In the genomic region with DNA sequence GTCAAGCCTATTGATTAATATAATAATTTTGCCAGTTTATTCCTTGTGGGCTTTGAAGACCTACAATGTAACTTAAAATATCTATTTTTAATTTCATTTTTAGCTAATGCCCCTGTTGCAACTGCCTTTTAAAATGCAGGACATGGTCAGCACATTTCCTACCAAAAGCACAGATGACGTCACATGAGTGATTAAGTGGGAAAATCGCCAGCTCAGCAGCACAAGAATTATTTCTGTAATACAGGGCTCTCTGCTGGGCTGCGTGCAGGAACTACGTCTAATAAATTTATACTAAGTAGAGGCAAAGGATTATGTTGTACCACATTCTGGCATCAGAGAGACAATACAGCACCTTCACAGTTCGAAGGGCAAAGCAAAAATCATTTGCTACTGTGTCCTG, we compare ENCODE assay signal across 10 cellular contexts. TPM values are rescaled to one million over a fixed set of nuclear protein-coding genes. Genes with fewer than 3 reads are reported as not detected.
DNase-seq lines count a peak whose midpoint lies in the region; ATAC-seq, FAIRE-seq and TF ChIP-seq lines count a peak whose summit lies in the region.
"Had no signal": no experiment of that assay in that cellular context is flagged by ENCODE, and none has a peak within 500 bp of the region (broad histone marks: within the 10 kb centered on the region; RNA-seq: fewer than 3 reads in every experiment).

No MANE protein-coding gene starts in this region.

- no peaks in the 10 kb centered on the region for H3K9me3 Mint-ChIP-seq in dendritic cell treated with granulocyte-macrophage colony-stimulating factor and Interleukin-4, amounts not matched to agents 40 ng/mL and 50 ng/mL, for 4 days
- no peaks in the 10 kb centered on the region for H3K9me3 Mint-ChIP-seq in T-helper 2 cell treated with Interferon-gamma antibody and Interleukin-4, amounts not matched to agents 5 μg/mL and 100 μg/mL, for 36 hours
- H3K9me3 Mint-ChIP-seq: activated naive CD8-positive, alpha-beta T cell treated with anti-CD3 and anti-CD28 coated beads for 36 hours had no signal

- peak overlapping the region; percentile 65 for H3K27ac Mint-ChIP-seq in dendritic cell treated with granulocyte-macrophage colony-stimulating factor and Interleukin-4, amounts not matched to agents 40 ng/mL and 50 ng/mL, for 4 days
- H3K27ac Mint-ChIP-seq in T-helper 2 cell treated with Interferon-gamma antibody and Interleukin-4, amounts not matched to agents 5 μg/mL and 100 μg/mL, for 36 hours: no peak overlapping the region
- H3K27ac Mint-ChIP-seq: activated naive CD8-positive, alpha-beta T cell treated with anti-CD3 and anti-CD28 coated beads for 36 hours had no signal

- 95% methylated on average over 5 of the region's 5 CpGs for WGBS in HepG2 (ENCODE audit: low lambda C conversion rate)

- no TSS peak for BruUV-seq in HepG2 (replicated peaks; lab: Mats Ljungman, UMichigan)

- FAIRE-seq in HepG2 (lab: Jason Lieb, UNC): no peak

- POLR2A ChIA-PET in HepG2 (lab: Yijun Ruan, JAX): no interaction called here

- TF ChIP-seq RAD21 in HepG2 (CRISPR knock-in tag; IDR thresholded peaks at IDR 0.05): no peak

- TF ChIP-seq CTCF in Loucy (conservative IDR thresholded peaks at IDR 0.05; ENCODE audit: low read length): no peak
- TF ChIP-seq CTCF in HepG2 (CRISPR knock-in tag; IDR thresholded peaks at IDR 0.05): no peak

- no peak for TF ChIP-seq POLR2A in HepG2 (IDR thresholded peaks at IDR 0.05; ENCODE audit: insufficient read depth in 1 of 2, low read depth in 2 of 2, low read length in 2 of 2)

- H4K20me1 ChIP-seq in Loucy (ENCODE audit: insufficient read depth, low read length, poor library complexity, severe bottlenecking) (peaks cover 38% of the 10 kb centered on the region), HepG2 (ENCODE audit: insufficient read depth, low read length) (no peaks in the 10 kb centered on the region)

- H3K27me3 ChIP-seq in Loucy (ENCODE audit: insufficient read depth, low read length, poor library complexity, severe bottlenecking): no peaks in the 10 kb centered on the region
- no peaks in the 10 kb centered on the region for H3K27me3 ChIP-seq in HepG2 (ENCODE audit: control insufficient read depth in 1 of 2, insufficient read depth in 2 of 2, low read length in 2 of 2)

- TF ChIP-seq EP300 in HepG2 (IDR thresholded peaks at IDR 0.05; ENCODE audit: low read depth in 2 of 2, low read length in 2 of 2) (no peak), HepG2 (CRISPR knock-in tag; IDR thresholded peaks at IDR 0.05; ENCODE audit: borderline replicate concordance) (no peak)

- H3K79me2 ChIP-seq in Loucy (ENCODE audit: insufficient read depth, low read length) (peaks cover 97% of the 10 kb centered on the region), HepG2 (ENCODE audit: insufficient read depth, low read length) (peaks cover 55% of the 10 kb centered on the region)

- H2AFZ ChIP-seq in Loucy (ENCODE audit: low read length): no peak overlapping the region
- no peak overlapping the region for H2AFZ ChIP-seq in HepG2 (ENCODE audit: low read length)
- H2AFZ ChIP-seq: PC-9 had no signal

- H3K4me1 Mint-ChIP-seq in dendritic cell treated with granulocyte-macrophage colony-stimulating factor and Interleukin-4, amounts not matched to agents 40 ng/mL and 50 ng/mL, for 4 days (ENCODE audit: low read depth): peaks cover 14% of the 10 kb centered on the region
- peaks cover 33% of the 10 kb centered on the region for H3K4me1 Mint-ChIP-seq in T-helper 2 cell treated with Interferon-gamma antibody and Interleukin-4, amounts not matched to agents 5 μg/mL and 100 μg/mL, for 36 hours (ENCODE audit: low read depth)

- no peaks in the 10 kb centered on the region for H3K27me3 Mint-ChIP-seq in dendritic cell treated with granulocyte-macrophage colony-stimulating factor and Interleukin-4, amounts not matched to agents 40 ng/mL and 50 ng/mL, for 4 days
- no peaks in the 10 kb centered on the region for H3K27me3 Mint-ChIP-seq in T-helper 2 cell treated with Interferon-gamma antibody and Interleukin-4, amounts not matched to agents 5 μg/mL and 100 μg/mL, for 36 hours (ENCODE audit: low read depth)
- H3K27me3 Mint-ChIP-seq: activated naive CD8-positive, alpha-beta T cell treated with anti-CD3 and anti-CD28 coated beads for 36 hours had no signal

- H3K4me1 ChIP-seq in Loucy (ENCODE audit: insufficient read depth, low read length, poor library complexity, severe bottlenecking) (peaks cover 57% of the 10 kb centered on the region), HepG2 (ENCODE audit: insufficient read depth, low read length) (peaks cover 41% of the 10 kb centered on the region)

- peak overlapping the region; percentile 37 for H3K9ac ChIP-seq in Loucy (ENCODE audit: low read depth, low read length, poor library complexity, severe bottlenecking)
- H3K9ac ChIP-seq in HepG2 (ENCODE audit: insufficient read depth, low read depth, low read length): no peak overlapping the region

- H3K9me3 ChIP-seq in Loucy (ENCODE audit: insufficient read depth, low read depth, low read length): no peaks in the 10 kb centered on the region
- no peaks in the 10 kb centered on the region for H3K9me3 ChIP-seq in HepG2 (ENCODE audit: low read length)

- H3K9me2 ChIP-seq in Loucy (replicated peaks; ENCODE audit: low read depth, low read length): no peaks in the 10 kb centered on the region

- H3K27ac ChIP-seq in HepG2 (ENCODE audit: extremely low read length, insufficient read depth, low read length): peak overlapping the region; percentile 21
- H3K27ac ChIP-seq: PC-9 had no signal

- peak overlapping the region; percentile 27 for H3K4me3 ChIP-seq in Loucy (ENCODE audit: low read length, poor library complexity, severe bottlenecking)
- H3K4me3 ChIP-seq in HepG2 (replicated peaks in 1 of 3; ENCODE audit: insufficient read depth in 1 of 3, low read depth in 2 of 3, low read length in 3 of 3): no peak overlapping the region
- H3K4me3 ChIP-seq: PC-9 had no signal

- intact Hi-C loops in dendritic cell treated with granulocyte-macrophage colony-stimulating factor and Interleukin-4, amounts not matched to agents 40 ng/mL and 50 ng/mL, for 4 days (cut with micrococcal nuclease): no loop called here
- intact Hi-C loops in HepG2 (cut with micrococcal nuclease; ENCODE audit: unreplicated experiment): no loop called here

- H3K4me2 ChIP-seq in Loucy (ENCODE audit: low read depth, low read length, poor library complexity, severe bottlenecking) (peak overlapping the region; percentile 81), HepG2 (ENCODE audit: low read depth, low read length) (no peak overlapping the region)
- H3K4me2 ChIP-seq: PC-9 had no signal

- in situ Hi-C loops in HepG2 (cut with HindIII; ENCODE audit: extremely low pct_ligation_motif_present, low pct_unique_long_range_greater_than_20kb): no loop called here

- CTCF ChIA-PET in HepG2 (lab: Yijun Ruan, JAX; ENCODE audit: low intra/inter-chr PET ratio, low total read pairs): no interaction called here

- H3K36me3 ChIP-seq in Loucy (ENCODE audit: insufficient read depth, low read length) (peaks cover 36% of the 10 kb centered on the region), HepG2 (replicated peaks in 1 of 2; ENCODE audit: control insufficient read depth in 1 of 2, insufficient read depth in 2 of 2, low read length in 2 of 2) (peaks cover 7 to 19% of the 10 kb centered on the region in 2 experiments; a peak in 4 of 5 replicates)

- ATAC-seq in HepG2 (no peak; the same call in 2 of the 3 replicates), GM21529 (IDR thresholded peaks at IDR 0.05; ENCODE audit: unreplicated experiment) (no peak)

- DNase-seq in HepG2 (ENCODE audit: low spot score) (no peak), stromal cell of bone marrow (ENCODE audit: low read depth) (peak; percentile 87), NCI-H1417 (lab: John Stamatoyannopoulos, UW) (no peak)
- DNase-seq in T-helper 2 cell treated with Interferon-gamma antibody and Interleukin-4, amounts not matched to agents 5 μg/mL and 100 μg/mL, for 36 hours (ENCODE audit: low spot score): no peak
- DNase-seq in activated CD4-positive, alpha-beta T cell treated with anti-CD3 and anti-CD28 coated beads, Interleukin-2, amount 50 U/mL, for 4 hours: no peak
- DNase-seq: activated naive CD8-positive, alpha-beta T cell treated with anti-CD3 and anti-CD28 coated beads for 36 hours; PC-9 had no signal

- peaks cover 24% of the 10 kb centered on the region for H3K36me3 Mint-ChIP-seq in dendritic cell treated with granulocyte-macrophage colony-stimulating factor and Interleukin-4, amounts not matched to agents 40 ng/mL and 50 ng/mL, for 4 days (ENCODE audit: low read depth)
- peaks cover 35% of the 10 kb centered on the region for H3K36me3 Mint-ChIP-seq in T-helper 2 cell treated with Interferon-gamma antibody and Interleukin-4, amounts not matched to agents 5 μg/mL and 100 μg/mL, for 36 hours (ENCODE audit: low read depth)

- H3K4me3 Mint-ChIP-seq in dendritic cell treated with granulocyte-macrophage colony-stimulating factor and Interleukin-4, amounts not matched to agents 40 ng/mL and 50 ng/mL, for 4 days: no peak overlapping the region
- H3K4me3 Mint-ChIP-seq in T-helper 2 cell treated with Interferon-gamma antibody and Interleukin-4, amounts not matched to agents 5 μg/mL and 100 μg/mL, for 36 hours: no peak overlapping the region
- H3K4me3 Mint-ChIP-seq: activated naive CD8-positive, alpha-beta T cell treated with anti-CD3 and anti-CD28 coated beads for 36 hours had no signal

- no peaks in the 10 kb centered on the region for H3F3A ChIP-seq in Loucy (ENCODE audit: low read depth)

RNA-seq across cellular contexts. Expression of gene RACGAP1, which starts 8.2 kb away (rescaled TPM):
- 57.9 and 95.5 TPM in 2 replicates for total RNA-seq in HepG2 (2016; rRNA removed; fragmentation: Illumina TruSeq; extraction: Trizol)
- total RNA-seq in HepG2 (2016; cell fraction: cytosol; rRNA removed; fragmentation: Illumina TruSeq; extraction: Trizol; ENCODE audit: low read depth): 19.2 and 25.1 TPM in 2 replicates
- 56.8 and 91.5 TPM in 2 replicates for total RNA-seq in HepG2 (2016; cell fraction: insoluble cytoplasmic fraction; rRNA removed; fragmentation: Illumina TruSeq; extraction: Trizol)
- 22.2 and 24.7 TPM in 2 replicates for total RNA-seq in HepG2 (2016; cell fraction: membrane; rRNA removed; fragmentation: Illumina TruSeq; extraction: Trizol)
- total RNA-seq in HepG2 (2016; cell fraction: nucleus; rRNA removed; fragmentation: Illumina TruSeq; extraction: Trizol): 29.8 and 36.8 TPM in 2 replicates
- 14.0 and 16.7 TPM in 2 replicates for polyA plus RNA-seq in HepG2 (2011; rRNA removed)
- polyA plus RNA-seq in HepG2 (2011; cell fraction: cytosol; rRNA removed): 11.8 and 12.2 TPM in 2 replicates
- 15.3 and 17.4 TPM in 2 replicates for polyA plus RNA-seq in HepG2 (2011; cell fraction: nucleus; rRNA removed)
- 13.0 and 24.8 TPM in 2 replicates for polyA plus RNA-seq in HepG2 (2012)
- 3.3 and 3.8 TPM in 2 replicates for polyA plus RNA-seq in HepG2 (2016; cell fraction: cytosol; fragmentation: Illumina TruSeq; extraction: Trizol; ENCODE audit: low read depth)
- 55.6 and 59.8 TPM in 2 replicates for polyA plus RNA-seq in HepG2 (2016; cell fraction: insoluble cytoplasmic fraction; fragmentation: Illumina TruSeq; extraction: Trizol; ENCODE audit: low read depth)
- polyA plus RNA-seq in HepG2 (2016; cell fraction: membrane; fragmentation: Illumina TruSeq; extraction: Trizol; ENCODE audit: low read depth): 8.3 and 9.6 TPM in 2 replicates
- 35.4 and 37.2 TPM in 2 replicates for polyA plus RNA-seq in HepG2 (2016; cell fraction: nucleus; fragmentation: Illumina TruSeq; extraction: Trizol; ENCODE audit: insufficient read depth, low read depth)
- 65.5 and 353 TPM in 2 replicates for polyA minus RNA-seq in HepG2 (2011; rRNA and poly(A)+ RNA removed; ENCODE audit: low replicate concordance)
- polyA minus RNA-seq in HepG2 (2011; cell fraction: cytosol; rRNA and poly(A)+ RNA removed): 20.2 and 21.7 TPM in 2 replicates
- polyA minus RNA-seq in HepG2 (2011; cell fraction: nucleus; rRNA and poly(A)+ RNA removed): 17.5 and 21.2 TPM in 2 replicates

RNA-seq across cellular contexts. Expression of gene ASIC1, which starts 40.3 kb away (rescaled TPM):
- total RNA-seq in HepG2 (2016; rRNA removed; fragmentation: Illumina TruSeq; extraction: Trizol): 0.24 and 0.44 TPM in 2 replicates
- total RNA-seq in HepG2 (2016; cell fraction: cytosol; rRNA removed; fragmentation: Illumina TruSeq; extraction: Trizol; ENCODE audit: low read depth): 0.26 and 0.30 TPM in 2 replicates
- total RNA-seq in HepG2 (2016; cell fraction: insoluble cytoplasmic fraction; rRNA removed; fragmentation: Illumina TruSeq; extraction: Trizol): 0.19 and 1.1 TPM in 2 replicates
- 0.49 and 0.52 TPM in 2 replicates for total RNA-seq in HepG2 (2016; cell fraction: membrane; rRNA removed; fragmentation: Illumina TruSeq; extraction: Trizol)
- total RNA-seq in HepG2 (2016; cell fraction: nucleus; rRNA removed; fragmentation: Illumina TruSeq; extraction: Trizol): 0.47 and 0.75 TPM in 2 replicates
- polyA plus RNA-seq in HepG2 (2011; rRNA removed): 1.3 and 1.5 TPM in 2 replicates
- 0.85 and 0.98 TPM in 2 replicates for polyA plus RNA-seq in HepG2 (2011; cell fraction: cytosol; rRNA removed)
- polyA plus RNA-seq in HepG2 (2011; cell fraction: nucleus; rRNA removed): 2.6 and 3.1 TPM in 2 replicates
- polyA plus RNA-seq in HepG2 (2012): 0.56 and 0.67 TPM in 2 replicates
- polyA plus RNA-seq in HepG2 (2016; cell fraction: cytosol; fragmentation: Illumina TruSeq; extraction: Trizol; ENCODE audit: low read depth): 0.34 and 0.51 TPM in 2 replicates
- polyA plus RNA-seq in HepG2 (2016; cell fraction: insoluble cytoplasmic fraction; fragmentation: Illumina TruSeq; extraction: Trizol; ENCODE audit: low read depth): 0.59 and 0.66 TPM in 2 replicates
- 0.59 and 0.63 TPM in 2 replicates for polyA plus RNA-seq in HepG2 (2016; cell fraction: membrane; fragmentation: Illumina TruSeq; extraction: Trizol; ENCODE audit: low read depth)
- polyA plus RNA-seq in HepG2 (2016; cell fraction: nucleus; fragmentation: Illumina TruSeq; extraction: Trizol; ENCODE audit: insufficient read depth, low read depth): 2.9 and 3.2 TPM in 2 replicates
- polyA minus RNA-seq in HepG2 (2011; rRNA and poly(A)+ RNA removed; ENCODE audit: low replicate concordance): 2.0 and 12.2 TPM in 2 replicates
- polyA minus RNA-seq in HepG2 (2011; cell fraction: cytosol; rRNA and poly(A)+ RNA removed): 0.40 and 0.88 TPM in 2 replicates
- polyA minus RNA-seq in HepG2 (2011; cell fraction: nucleus; rRNA and poly(A)+ RNA removed): 0.87 and 1.3 TPM in 2 replicates

RNA-seq across cellular contexts. Expression of gene AQP6, which starts 44.3 kb away (rescaled TPM):
- 0.51 and 1.3 TPM in 2 replicates for total RNA-seq in HepG2 (2016; rRNA removed; fragmentation: Illumina TruSeq; extraction: Trizol)
- total RNA-seq in HepG2 (2016; cell fraction: cytosol; rRNA removed; fragmentation: Illumina TruSeq; extraction: Trizol; ENCODE audit: low read depth): 0.20 and 0.35 TPM in 2 replicates
- total RNA-seq in HepG2 (2016; cell fraction: insoluble cytoplasmic fraction; rRNA removed; fragmentation: Illumina TruSeq; extraction: Trizol): 0.54 and 1.1 TPM in 2 replicates
- 0.55 and 0.59 TPM in 2 replicates for total RNA-seq in HepG2 (2016; cell fraction: membrane; rRNA removed; fragmentation: Illumina TruSeq; extraction: Trizol)
- 0.47 and 0.87 TPM in 2 replicates for total RNA-seq in HepG2 (2016; cell fraction: nucleus; rRNA removed; fragmentation: Illumina TruSeq; extraction: Trizol)
- polyA plus RNA-seq in HepG2 (2011; rRNA removed): 0.32 and 0.38 TPM in 2 replicates
- polyA plus RNA-seq in HepG2 (2011; cell fraction: cytosol; rRNA removed): 0.21 and 0.23 TPM in 2 replicates
- 0.64 and 0.79 TPM in 2 replicates for polyA plus RNA-seq in HepG2 (2011; cell fraction: nucleus; rRNA removed)
- polyA plus RNA-seq in HepG2 (2012): 0.43 and 0.78 TPM in 2 replicates
- 0.23 and 0.31 TPM in 2 replicates for polyA plus RNA-seq in HepG2 (2016; cell fraction: cytosol; fragmentation: Illumina TruSeq; extraction: Trizol; ENCODE audit: low read depth)
- polyA plus RNA-seq in HepG2 (2016; cell fraction: insoluble cytoplasmic fraction; fragmentation: Illumina TruSeq; extraction: Trizol; ENCODE audit: low read depth): 0.48 and 0.69 TPM in 2 replicates
- polyA plus RNA-seq in HepG2 (2016; cell fraction: membrane; fragmentation: Illumina TruSeq; extraction: Trizol; ENCODE audit: low read depth): 0.23 and 0.48 TPM in 2 replicates
- 1.6 and 2.3 TPM in 2 replicates for polyA plus RNA-seq in HepG2 (2016; cell fraction: nucleus; fragmentation: Illumina TruSeq; extraction: Trizol; ENCODE audit: insufficient read depth, low read depth)
- polyA minus RNA-seq in HepG2 (2011; rRNA and poly(A)+ RNA removed; ENCODE audit: low replicate concordance): 0.16 and 0.48 TPM in 2 replicates
- not detected in 2 replicates for polyA minus RNA-seq in HepG2 (2011; cell fraction: cytosol; rRNA and poly(A)+ RNA removed)
- polyA minus RNA-seq in HepG2 (2011; cell fraction: nucleus; rRNA and poly(A)+ RNA removed): 0.25 TPM in 1 of 2 replicates, not detected in the other
- total RNA-seq: activated naive CD8-positive, alpha-beta T cell treated with anti-CD3 and anti-CD28 coated beads for 36 hours; PC-9 had no signal

RNA-seq across cellular contexts. Expression of gene AQP5, which starts 55.4 kb away (rescaled TPM):
- not detected in 2 replicates for total RNA-seq in HepG2 (2016; rRNA removed; fragmentation: Illumina TruSeq; extraction: Trizol)
- total RNA-seq in HepG2 (2016; cell fraction: cytosol; rRNA removed; fragmentation: Illumina TruSeq; extraction: Trizol; ENCODE audit: low read depth): not detected in 2 replicates
- total RNA-seq in HepG2 (2016; cell fraction: insoluble cytoplasmic fraction; rRNA removed; fragmentation: Illumina TruSeq; extraction: Trizol): not detected in 2 replicates
- not detected in 2 replicates for total RNA-seq in HepG2 (2016; cell fraction: membrane; rRNA removed; fragmentation: Illumina TruSeq; extraction: Trizol)
- not detected in 2 replicates for total RNA-seq in HepG2 (2016; cell fraction: nucleus; rRNA removed; fragmentation: Illumina TruSeq; extraction: Trizol)
- not detected in 2 replicates for polyA plus RNA-seq in HepG2 (2011; rRNA removed)
- not detected in 2 replicates for polyA plus RNA-seq in HepG2 (2011; cell fraction: cytosol; rRNA removed)
- polyA plus RNA-seq in HepG2 (2011; cell fraction: nucleus; rRNA removed): not detected in 2 replicates
- not detected in 2 replicates for polyA plus RNA-seq in HepG2 (2012)
- not detected in 2 replicates for polyA plus RNA-seq in HepG2 (2016; cell fraction: cytosol; fragmentation: Illumina TruSeq; extraction: Trizol; ENCODE audit: low read depth)
- not detected in 2 replicates for polyA plus RNA-seq in HepG2 (2016; cell fraction: insoluble cytoplasmic fraction; fragmentation: Illumina TruSeq; extraction: Trizol; ENCODE audit: low read depth)
- not detected in 2 replicates for polyA plus RNA-seq in HepG2 (2016; cell fraction: membrane; fragmentation: Illumina TruSeq; extraction: Trizol; ENCODE audit: low read depth)
- polyA plus RNA-seq in HepG2 (2016; cell fraction: nucleus; fragmentation: Illumina TruSeq; extraction: Trizol; ENCODE audit: insufficient read depth, low read depth): not detected in 2 replicates
- polyA minus RNA-seq in HepG2 (2011; rRNA and poly(A)+ RNA removed; ENCODE audit: low replicate concordance): 0.82 TPM in 1 of 2 replicates, not detected in the other
- polyA minus RNA-seq in HepG2 (2011; cell fraction: cytosol; rRNA and poly(A)+ RNA removed): not detected in 2 replicates
- not detected in 2 replicates for polyA minus RNA-seq in HepG2 (2011; cell fraction: nucleus; rRNA and poly(A)+ RNA removed)
- total RNA-seq: activated naive CD8-positive, alpha-beta T cell treated with anti-CD3 and anti-CD28 coated beads for 36 hours had no signal
